22 cellular contexts compared by ENCODE assay signal in the genomic region with DNA sequence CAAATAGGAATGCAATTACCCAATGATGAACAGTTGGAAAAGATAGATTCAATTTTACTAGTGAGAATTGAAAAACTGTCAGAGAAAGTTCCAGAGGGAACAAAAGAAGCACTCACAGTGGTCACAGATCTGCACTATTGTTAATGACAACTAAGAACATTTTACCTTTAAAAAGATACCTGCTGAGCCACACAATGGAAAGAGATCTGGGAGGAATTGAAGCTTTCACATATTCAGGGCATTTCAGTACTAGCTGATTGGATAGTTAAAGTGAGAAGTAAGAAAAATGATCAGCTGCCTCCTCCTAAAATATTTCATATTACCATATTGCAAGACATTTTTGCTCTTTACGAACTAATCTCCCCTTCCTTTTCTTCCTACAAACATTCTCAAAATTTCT.
"Had no signal": no experiment of that assay in that cellular context is flagged by ENCODE, and none has a peak within 500 bp of the region (broad histone marks: within the 10 kb centered on the region; RNA-seq: fewer than 3 reads in every experiment).

No MANE protein-coding gene starts in this region.

- H3K27me3 ChIP-seq: adrenal gland, gastrocnemius medialis, right atrium auricular region, thyroid gland had no signal

- H3K4me1 ChIP-seq: adrenal gland, gastrocnemius medialis, left ventricle myocardium inferior, prostate gland, right atrium auricular region, thyroid gland had no signal

- H3K4me3 Mint-ChIP-seq: activated T-helper 1 cell treated with anti-CD3 and anti-CD28 coated beads, Interleukin-12 subunit alpha, Interleukin-12 subunit beta, Interleukin-2, Interleukin-4 antibody, amounts not matched to agents 30 ng/mL and 10 ng/mL and 1 ng/mL, durations not matched to agents 14 hours and 24 hours and 36 hours; neural crest cell had no signal

- H3K4me3 ChIP-seq: adrenal gland, gastrocnemius medialis, left ventricle myocardium inferior, prostate gland, right atrium auricular region, thyroid gland had no signal

- ATAC-seq: activated naive CD4-positive, alpha-beta T cell treated with anti-CD3 and anti-CD28 coated beads, Interleukin-2, amount 50 U/mL, for 72 hours; esophagus mucosa; gastrocnemius medialis had no signal

- H3K9me3 ChIP-seq: adrenal gland, gastrocnemius medialis, left ventricle myocardium inferior, prostate gland, right atrium auricular region, thyroid gland had no signal

- H3K27ac Mint-ChIP-seq: activated naive CD4-positive, alpha-beta T cell treated with anti-CD3 and anti-CD28 coated beads, Interleukin-2, amount 50 U/mL, for 72 hours; activated T-helper 1 cell treated with anti-CD3 and anti-CD28 coated beads, Interleukin-12 subunit alpha, Interleukin-12 subunit beta, Interleukin-2, Interleukin-4 antibody, amounts not matched to agents 30 ng/mL and 10 ng/mL and 1 ng/mL, durations not matched to agents 14 hours and 24 hours and 36 hours had no signal

- H3K36me3 Mint-ChIP-seq: activated naive CD4-positive, alpha-beta T cell treated with anti-CD3 and anti-CD28 coated beads, Interleukin-2, amount 50 U/mL, for 72 hours had no signal

- H3K9me3 Mint-ChIP-seq: neural crest cell had no signal

- H3K27ac ChIP-seq: adrenal gland, gastrocnemius medialis, left ventricle myocardium inferior, prostate gland, right atrium auricular region, thyroid gland had no signal

- H3K36me3 ChIP-seq: adrenal gland, gastrocnemius medialis, left ventricle myocardium inferior, prostate gland, right atrium auricular region, thyroid gland had no signal

- DNase-seq: activated CD4-positive, alpha-beta T cell treated with anti-CD3 and anti-CD28 coated beads, Interleukin-2, amount 50 U/mL, for 48 hours; activated CD4-positive, CD25-positive, alpha-beta regulatory T cell treated with anti-CD3 and anti-CD28 coated beads, Interleukin-2, amount 50 U/mL, for 72 hours; activated gamma-delta T cell treated with Interleukin-2 at 50 U/mL for 16 hours; activated T-cell treated with anti-CD3 and anti-CD28 coated beads for 4 hours; adrenal gland; cerebellar nuclear complex; cortex of kidney; effector CD4-positive, alpha-beta T cell; gastrocnemius medialis; head of caudate nucleus; left ventricle myocardium inferior; stimulated activated CD4-positive, alpha-beta T cell treated with anti-CD3 and anti-CD28 coated beads, Interleukin-12 subunit alpha, Interleukin-12 subunit beta, amount 100 ng/mL, for 4 hours; stimulated activated CD4-positive, alpha-beta T cell treated with anti-CD3 and anti-CD28 coated beads, Interleukin-2, amount 100 ng/mL, for 24 hours; stimulated activated naive CD4-positive, alpha-beta T cell treated with Interleukin-2 at 50 U/mL for 16 hours; T-helper 1 cell; thyroid gland had no signal
